ENCODE assay signal across 1 cellular context in genomic region chr10:122531935-122532334, GRCh38.
TF ChIP-seq lines count a peak whose summit lies in the region.

No MANE protein-coding gene starts in this region.

TF ChIP-seq in SK-N-SH treated with all-trans-retinoic acid at 6 μM for 48 hours, 23 proteins besides CTCF, POLR2A, EP300 and RAD21 (continued from another document):
- TF ChIP-seq ZNF565 (CRISPR knock-in tag; conservative IDR thresholded peaks at IDR 0.05; ENCODE audit: low read depth) (no peak), CSRNP3 (CRISPR knock-in tag; IDR thresholded peaks at IDR 0.05) (no peak), BACH2 (CRISPR knock-in tag; IDR thresholded peaks at IDR 0.05; ENCODE audit: borderline replicate concordance) (no peak)
